In the genomic region with DNA sequence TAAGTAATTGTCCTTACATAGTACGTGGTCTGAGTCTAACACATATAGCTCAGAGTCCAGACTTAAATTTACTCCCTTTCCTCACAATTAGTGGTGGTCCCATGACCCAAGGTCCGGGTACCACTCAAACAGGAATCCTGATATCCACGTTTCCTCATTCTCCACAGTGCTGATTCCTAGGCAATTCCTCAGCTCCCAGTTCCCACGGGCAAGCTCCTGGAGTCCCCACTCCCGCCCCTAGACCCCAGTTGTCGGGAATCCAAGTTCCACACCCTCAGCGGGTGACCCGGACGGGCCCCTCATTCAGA, we compare ENCODE assay signal across 9 cellular contexts. TPM values are rescaled to one million over a fixed set of nuclear protein-coding genes. Genes with fewer than 3 reads are reported as not detected.
DNase-seq lines count a peak whose midpoint lies in the region; ATAC-seq and TF ChIP-seq lines count a peak whose summit lies in the region.
"Had no signal": no experiment of that assay in that cellular context is flagged by ENCODE, and none has a peak within 500 bp of the region (broad histone marks: within the 10 kb centered on the region; RNA-seq: fewer than 3 reads in every experiment).

No MANE protein-coding gene starts in this region.

- no peak for TF ChIP-seq CTCF in kidney epithelial cell (IDR thresholded peaks at IDR 0.05; ENCODE audit: insufficient read depth, low read length, poor library complexity, severe bottlenecking)
- no peak for TF ChIP-seq CTCF in testis (IDR thresholded peaks at IDR 0.05)

- CTCF ChIA-PET in activated CD4-positive, alpha-beta T cell treated with anti-CD3 and anti-CD28 coated beads for 36 hours (lab: Charles Lee) = interaction anchor here (0.7 to 3.9 kb wide), 15 partner anchors 11 to 149 kb away, joined by 3 to 36 read pairs (median 4); a partner anchor contains a TSS

- H3K4me3 ChIP-seq in kidney epithelial cell (ENCODE audit: low read depth, low read length) = peak overlapping the region; percentile 86
- H3K4me3 ChIP-seq in testis = peak overlapping the region; percentile 90 to 91

- WGBS in testis, 2 donors = 0 to 2% methylated on average over 5 to 9 of the region's 9 CpGs

- no peak for ATAC-seq in activated CD4-positive, alpha-beta T cell treated with anti-CD3 and anti-CD28 coated beads for 36 hours
- ATAC-seq in activated naive CD8-positive, alpha-beta T cell treated with anti-CD3 and anti-CD28 coated beads, Interleukin-2, amount 50 U/mL, for 24 hours = no peak
- no peak for ATAC-seq in HG03045 (IDR thresholded peaks at IDR 0.05; ENCODE audit: unreplicated experiment)
- ATAC-seq in GM19328 (IDR thresholded peaks at IDR 0.05; ENCODE audit: unreplicated experiment) = no peak

- no peaks in the 10 kb centered on the region for H3K27me3 Mint-ChIP-seq in activated CD4-positive, alpha-beta T cell treated with anti-CD3 and anti-CD28 coated beads for 36 hours
- H3K27me3 Mint-ChIP-seq in activated naive CD8-positive, alpha-beta T cell treated with anti-CD3 and anti-CD28 coated beads, Interleukin-2, amount 50 U/mL, for 24 hours = peaks cover 5% of the 10 kb centered on the region

- intact Hi-C loops in activated CD4-positive, alpha-beta T cell treated with anti-CD3 and anti-CD28 coated beads for 36 hours (cut with DNase I, micrococcal nuclease) = loop anchor here (1.0 to 5.0 kb wide), 12 partner anchors 11 to 747 kb away; a partner anchor contains a TSS
- intact Hi-C loops in testis (cut with DNase I; ENCODE audit: low total_unique reads) = loop anchor here (10.0 kb wide), 1 partner anchor 61 kb away; a partner anchor contains a TSS

- H3K4me1 ChIP-seq in testis = peaks cover 22% of the 10 kb centered on the region

- H3K4me1 Mint-ChIP-seq in activated CD4-positive, alpha-beta T cell treated with anti-CD3 and anti-CD28 coated beads for 36 hours = peaks cover 46% of the 10 kb centered on the region
- H3K4me1 Mint-ChIP-seq in activated naive CD8-positive, alpha-beta T cell treated with anti-CD3 and anti-CD28 coated beads, Interleukin-2, amount 50 U/mL, for 24 hours = peaks cover 57% of the 10 kb centered on the region

- H3K4me3 Mint-ChIP-seq in activated CD4-positive, alpha-beta T cell treated with anti-CD3 and anti-CD28 coated beads for 36 hours = peak overlapping the region; percentile 92
- peak overlapping the region; percentile 95 for H3K4me3 Mint-ChIP-seq in activated naive CD8-positive, alpha-beta T cell treated with anti-CD3 and anti-CD28 coated beads, Interleukin-2, amount 50 U/mL, for 24 hours

- TF ChIP-seq POLR2A in testis (IDR thresholded peaks at IDR 0.05) = no peak

- DNase-seq in activated CD4-positive, alpha-beta T cell treated with anti-CD3 and anti-CD28 coated beads for 36 hours = no peak
- DNase-seq in activated CD4-positive, alpha-beta T cell treated with anti-CD3 and anti-CD28 coated beads for 48 hours = no peak
- no peak for DNase-seq in activated naive CD8-positive, alpha-beta T cell treated with anti-CD3 and anti-CD28 coated beads, Interleukin-2, amount 50 U/mL, for 24 hours
- DNase-seq in kidney epithelial cell (ENCODE audit: low read depth) (no peak), testis (no peak), NCI-H2081 (lab: John Stamatoyannopoulos, UW) (no peak)

- H3K9me3 Mint-ChIP-seq in activated CD4-positive, alpha-beta T cell treated with anti-CD3 and anti-CD28 coated beads for 36 hours (ENCODE audit: low read depth) = no peaks in the 10 kb centered on the region
- H3K9me3 Mint-ChIP-seq in activated naive CD8-positive, alpha-beta T cell treated with anti-CD3 and anti-CD28 coated beads, Interleukin-2, amount 50 U/mL, for 24 hours = no peaks in the 10 kb centered on the region

- POLR2A ChIA-PET in activated CD4-positive, alpha-beta T cell treated with anti-CD3 and anti-CD28 coated beads for 36 hours (lab: Charles Lee) = interaction anchor here (0.6 to 4.4 kb wide), 9 partner anchors 11 to 212 kb away, joined by 3 to 48 read pairs (median 4); a partner anchor contains a TSS

- H3K27ac Mint-ChIP-seq in activated CD4-positive, alpha-beta T cell treated with anti-CD3 and anti-CD28 coated beads for 36 hours = peak overlapping the region; percentile 95
- peak overlapping the region; percentile 97 for H3K27ac Mint-ChIP-seq in activated naive CD8-positive, alpha-beta T cell treated with anti-CD3 and anti-CD28 coated beads, Interleukin-2, amount 50 U/mL, for 24 hours

- H3K27ac ChIP-seq in testis = peak overlapping the region; percentile 85 to 89

- peaks cover 43% of the 10 kb centered on the region for H3K36me3 Mint-ChIP-seq in activated CD4-positive, alpha-beta T cell treated with anti-CD3 and anti-CD28 coated beads for 36 hours (ENCODE audit: low read depth)
- H3K36me3 Mint-ChIP-seq in activated naive CD8-positive, alpha-beta T cell treated with anti-CD3 and anti-CD28 coated beads, Interleukin-2, amount 50 U/mL, for 24 hours (ENCODE audit: low read depth) = peaks cover 50% of the 10 kb centered on the region

- peaks cover 5% of the 10 kb centered on the region for H3K36me3 ChIP-seq in kidney epithelial cell (ENCODE audit: control insufficient read depth, insufficient read depth, low read length)
- H3K36me3 ChIP-seq in testis (ENCODE audit: low read depth, missing control alignments) = no peaks in the 10 kb centered on the region

- no peaks in the 10 kb centered on the region for H3K9me3 ChIP-seq in testis

- H3K27me3 ChIP-seq in kidney epithelial cell (ENCODE audit: control insufficient read depth, insufficient read depth, low read length) (no peaks in the 10 kb centered on the region), testis (no peaks in the 10 kb centered on the region)

RNA-seq across cellular contexts. Expression of a gene that starts 0.6 kb away (rescaled TPM):
- 100 to 1,000 TPM; 160 to 215 TPM for total RNA-seq in activated CD4-positive, alpha-beta T cell treated with anti-CD3 and anti-CD28 coated beads for 36 hours
- total RNA-seq in kidney epithelial cell (368 and 443 TPM in 2 replicates), testis (100 to 1,000 TPM; 244 to 329 TPM)
- polyA plus RNA-seq in testis (ENCODE audit: insufficient read depth, low read depth, low replicate concordance) = 158 TPM

RNA-seq across cellular contexts. Expression of a gene that starts 3.4 kb away (rescaled TPM):
- 10 to 100 TPM; 53.7 to 61.9 TPM for total RNA-seq in activated CD4-positive, alpha-beta T cell treated with anti-CD3 and anti-CD28 coated beads for 36 hours
- total RNA-seq in kidney epithelial cell (146 and 148 TPM in 2 replicates), testis (100 to 1,000 TPM in 1 of 2 donors, 10 to 100 TPM in 1; 89.3 to 109 TPM)
- polyA plus RNA-seq in testis (ENCODE audit: insufficient read depth, low read depth, low replicate concordance) = 134 TPM

RNA-seq across cellular contexts. Expression of a gene that starts 10.1 kb away (rescaled TPM):
- 100 to 1,000 TPM in 1 of 2 experiments, 10 to 100 TPM in 1; 84.8 to 101 TPM for total RNA-seq in activated CD4-positive, alpha-beta T cell treated with anti-CD3 and anti-CD28 coated beads for 36 hours
- total RNA-seq in kidney epithelial cell (27.1 and 40.2 TPM in 2 replicates), testis (100 to 1,000 TPM; 110 to 129 TPM)
- polyA plus RNA-seq in testis (ENCODE audit: insufficient read depth, low read depth, low replicate concordance) = 103 TPM

RNA-seq across cellular contexts. Expression of a gene that starts 17.7 kb away (rescaled TPM):
- not detected for total RNA-seq in activated CD4-positive, alpha-beta T cell treated with anti-CD3 and anti-CD28 coated beads for 36 hours
- total RNA-seq in kidney epithelial cell (not detected in 2 replicates), testis (under 1 TPM; 0.50 to 0.87 TPM)
- not detected for polyA plus RNA-seq in testis (ENCODE audit: insufficient read depth, low read depth, low replicate concordance)
- total RNA-seq: M059J had no signal

RNA-seq across cellular contexts. Expression of a gene that starts 37.4 kb away (rescaled TPM):
- total RNA-seq in activated CD4-positive, alpha-beta T cell treated with anti-CD3 and anti-CD28 coated beads for 36 hours = 1 to 10 TPM; 8.3 to 8.8 TPM
- total RNA-seq in kidney epithelial cell = 19.0 and 20.7 TPM in 2 replicates
- 10 to 100 TPM; 20.5 to 23.3 TPM for total RNA-seq in testis
- polyA plus RNA-seq in testis (ENCODE audit: insufficient read depth, low read depth, low replicate concordance) = 27.4 TPM
